21 cellular contexts compared by ENCODE assay signal in genomic region chr11:109076870-109077269, GRCh38.
DNase-seq lines count a peak whose midpoint lies in the region; ATAC-seq and TF ChIP-seq lines count a peak whose summit lies in the region.
"Had no signal": no experiment of that assay in that cellular context is flagged by ENCODE, and none has a peak within 500 bp of the region (broad histone marks: within the 10 kb centered on the region; RNA-seq: fewer than 3 reads in every experiment).

No MANE protein-coding gene starts in this region.

- no peaks in the 10 kb centered on the region for H3K27me3 Mint-ChIP-seq in MCF 10A (ENCODE audit: insufficient read depth, unreplicated experiment)

- ATAC-seq in psoas muscle (peak in 3 of 4 donors; percentile 33 to 57 (median 44)), GM21528 (IDR thresholded peaks at IDR 0.05; ENCODE audit: low FRiP score, unreplicated experiment) (no peak)
- ATAC-seq: HepG2, K562 had no signal

- dilution Hi-C loops in mammary epithelial cell (cut with HindIII; ENCODE audit: low sequenced_read_pairs) = no loop called here

- H4K20me1 ChIP-seq in mammary epithelial cell (ENCODE audit: insufficient read depth, low read length) = no peaks in the 10 kb centered on the region

- H3K9me3 Mint-ChIP-seq in MCF 10A (ENCODE audit: unreplicated experiment) = no peaks in the 10 kb centered on the region

- no peaks in the 10 kb centered on the region for H3K27me3 ChIP-seq in mammary epithelial cell (ENCODE audit: insufficient read depth, low read length)
- no peaks in the 10 kb centered on the region for H3K27me3 ChIP-seq in psoas muscle (ENCODE audit: insufficient read depth in 3 of 3, low read length in 2 of 3)

- POLR2A ChIA-PET in MCF 10A (lab: Yijun Ruan, JAX) = interaction anchor here (0.6 to 2.0 kb wide), 2 partner anchors 10 to 208 kb away, joined by 4 to 6 read pairs; no protein-coding TSS in a partner anchor
- POLR2A ChIA-PET in HEK293T (lab: Yijun Ruan, JAX) = no interaction called here

- no peak overlapping the region for H3K4me3 Mint-ChIP-seq in MCF 10A (ENCODE audit: unreplicated experiment)
- H3K4me3 Mint-ChIP-seq: CD14-positive monocyte had no signal

- CTCF ChIA-PET in MCF 10A (lab: Yijun Ruan, JAX) (interaction anchor here (0.6 to 1.3 kb wide), 2 partner anchors 12 to 447 kb away, joined by 3 read pairs; no protein-coding TSS in a partner anchor), mammary epithelial cell (lab: Charles Lee; ENCODE audit: low non-redundant PET) (no interaction called here), HEK293T (lab: Yijun Ruan, JAX) (no interaction called here)

- H3K4me2 ChIP-seq in mammary epithelial cell (ENCODE audit: insufficient read depth, low read depth, low read length) = no peak overlapping the region

- H3K4me3 ChIP-seq in mammary epithelial cell (replicated peaks in 1 of 3; ENCODE audit: insufficient read depth in 1 of 3, low read depth in 2 of 3, low read length in 3 of 3) = no peak overlapping the region
- H3K4me3 ChIP-seq in psoas muscle = no peak overlapping the region
- H3K4me3 ChIP-seq: K562, SK-N-MC had no signal

- H3K4me1 ChIP-seq in mammary epithelial cell (ENCODE audit: insufficient read depth, low read length) (peaks cover 5% of the 10 kb centered on the region), psoas muscle (peaks cover 6% of the 10 kb centered on the region)

- WGBS in mammary epithelial cell (ENCODE audit: low coverage, missing lambda C conversion rate) = 50% methylated on average over 2 of the region's 2 CpGs
- WGBS in psoas muscle, 3 donors = 33 to 42% (median 41%) methylated on average over 2 of the region's 2 CpGs

- H3K9me3 ChIP-seq in mammary epithelial cell (replicated peaks; ENCODE audit: insufficient read depth, low read length) = no peaks in the 10 kb centered on the region
- no peaks in the 10 kb centered on the region for H3K9me3 ChIP-seq in psoas muscle

- in situ Hi-C loops in mammary epithelial cell (cut with MboI; ENCODE audit: low sequenced_read_pairs in 2 of 2) = no loop called here

- H3K4me1 Mint-ChIP-seq in MCF 10A (ENCODE audit: insufficient read depth, unreplicated experiment) = peaks cover 22% of the 10 kb centered on the region
- H3K4me1 Mint-ChIP-seq: CD14-positive monocyte had no signal

- TF ChIP-seq CTCF in MCF 10A (IDR thresholded peaks at IDR 0.05; ENCODE audit: unreplicated experiment) (no peak), mammary epithelial cell (conservative IDR thresholded peaks at IDR 0.05 in 1 of 2, IDR thresholded peaks at IDR 0.05 in 1 of 2; ENCODE audit: extremely low read depth in 1 of 2, insufficient read depth in 1 of 2, low read depth in 1 of 2, low read length in 2 of 2) (no peak), psoas muscle (IDR thresholded peaks at IDR 0.05) (no peak)

- no peak overlapping the region for H2AFZ ChIP-seq in mammary epithelial cell (ENCODE audit: low read depth, low read length)

- H3K27ac Mint-ChIP-seq in MCF 10A (ENCODE audit: low read depth, unreplicated experiment) = no peak overlapping the region
- H3K27ac Mint-ChIP-seq: CD14-positive monocyte had no signal

- intact Hi-C loops in MCF 10A (cut with micrococcal nuclease) (no loop called here), mammary epithelial cell (cut with micrococcal nuclease) (no loop called here), psoas muscle (cut with DNase I) (no loop called here)

- H3K79me2 ChIP-seq in mammary epithelial cell (ENCODE audit: insufficient read depth, low read length) = no peaks in the 10 kb centered on the region

- H3K36me3 Mint-ChIP-seq in MCF 10A (ENCODE audit: insufficient read depth, unreplicated experiment) = peaks cover 4% of the 10 kb centered on the region
- H3K36me3 Mint-ChIP-seq: CD14-positive monocyte had no signal

- no peak overlapping the region for H3K9ac ChIP-seq in mammary epithelial cell (ENCODE audit: insufficient read depth, low read length)

- DNase-seq in MCF 10A (ENCODE audit: unreplicated experiment) (peak; percentile 11), mammary epithelial cell (no peak), SK-N-DZ (ENCODE audit: low spot score) (peak; percentile 7), fibroblast of gingiva (ENCODE audit: low read depth) (peak; percentile 48), psoas muscle (no peak), HEK293T (ENCODE audit: extremely low spot score) (no peak)
- no peak for DNase-seq in activated naive CD4-positive, alpha-beta T cell treated with anti-CD3 and anti-CD28 coated beads, Interleukin-2, amount 50 U/mL, for 16 hours
- DNase-seq: DMS79, NCI-H1092 treated with DMSO at 0.1 percent for 48 hours, NCI-H1436 treated with DMSO at 0.1 percent for 48 hours, NCI-H2029, NCI-H226, NCI-H524, NCI-H774, SHP77 had no signal

- BruUV-seq in MCF 10A (replicated peaks; lab: Mats Ljungman, UMichigan) = no TSS peak
- BruUV-seq in mammary epithelial cell (replicated peaks; lab: Mats Ljungman, UMichigan) = no TSS peak

- H3K36me3 ChIP-seq in mammary epithelial cell (ENCODE audit: insufficient read depth, low read length) (no peaks in the 10 kb centered on the region), psoas muscle (ENCODE audit: insufficient read depth in 1 of 2, low read depth in 1 of 2) (no peaks in the 10 kb centered on the region)

- H3K27ac ChIP-seq in mammary epithelial cell (ENCODE audit: insufficient read depth, low read depth, low read length) (no peak overlapping the region), psoas muscle (no peak overlapping the region)
- H3K27ac ChIP-seq: HL-60, SK-N-MC had no signal

TF ChIP-seq in HEK293T, 16 proteins besides CTCF, POLR2A, EP300 and RAD21:
- TF ChIP-seq L3MBTL2 (conservative IDR thresholded peaks at IDR 0.05) = no peak
- no peak for TF ChIP-seq ZNF384 (IDR thresholded peaks at IDR 0.05)
- TF ChIP-seq ARNT (IDR thresholded peaks at IDR 0.05) = no peak
- no peak for TF ChIP-seq FOXA1 (IDR thresholded peaks at IDR 0.05)
- no peak for TF ChIP-seq SP1 (IDR thresholded peaks at IDR 0.05)
- TF ChIP-seq, protein P1, sequence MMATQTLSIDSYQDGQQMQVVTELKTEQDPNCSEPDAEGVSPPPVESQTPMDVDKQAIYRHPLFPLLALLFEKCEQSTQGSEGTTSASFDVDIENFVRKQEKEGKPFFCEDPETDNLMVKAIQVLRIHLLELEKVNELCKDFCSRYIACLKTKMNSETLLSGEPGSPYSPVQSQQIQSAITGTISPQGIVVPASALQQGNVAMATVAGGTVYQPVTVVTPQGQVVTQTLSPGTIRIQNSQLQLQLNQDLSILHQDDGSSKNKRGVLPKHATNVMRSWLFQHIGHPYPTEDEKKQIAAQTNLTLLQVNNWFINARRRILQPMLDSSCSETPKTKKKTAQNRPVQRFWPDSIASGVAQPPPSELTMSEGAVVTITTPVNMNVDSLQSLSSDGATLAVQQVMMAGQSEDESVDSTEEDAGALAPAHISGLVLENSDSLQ (IDR thresholded peaks at IDR 0.05) = no peak
- TF ChIP-seq NFRKB (IDR thresholded peaks at IDR 0.05) = no peak
- TF ChIP-seq BHLHE40 (IDR thresholded peaks at IDR 0.05; ENCODE audit: borderline replicate concordance) = no peak
- no peak for TF ChIP-seq LEF1 (IDR thresholded peaks at IDR 0.05; ENCODE audit: borderline replicate concordance)
- TF ChIP-seq SUZ12 (IDR thresholded peaks at IDR 0.05) = no peak
- no peak for TF ChIP-seq FOXM1 (IDR thresholded peaks at IDR 0.05; ENCODE audit: borderline replicate concordance)
- no peak for TF ChIP-seq HDGF (IDR thresholded peaks at IDR 0.05; ENCODE audit: borderline replicate concordance)
- no peak for TF ChIP-seq CTBP1 (IDR thresholded peaks at IDR 0.05; ENCODE audit: borderline replicate concordance)
- TF ChIP-seq TARDBP (IDR thresholded peaks at IDR 0.05) = no peak
- no peak for TF ChIP-seq FOXK2 (IDR thresholded peaks at IDR 0.05)
- TF ChIP-seq ELF4 (IDR thresholded peaks at IDR 0.05) = no peak

Comparison
In these comparisons a context has a peak if more than half of its experiments do, and no peak if none do; other contexts are left out.
1. DNase-seq: peak in MCF 10A (single experiment), SK-N-DZ (single experiment) and fibroblast of gingiva (single experiment); none in mammary epithelial cell (single experiment), psoas muscle (0 of 2), activated naive CD4-positive, alpha-beta T cell treated with anti-CD3 and anti-CD28 coated beads, Interleukin-2, amount 50 U/mL, for 16 hours (single experiment) and HEK293T (single experiment).